8 cellular contexts compared by ENCODE assay signal in the genomic region with DNA sequence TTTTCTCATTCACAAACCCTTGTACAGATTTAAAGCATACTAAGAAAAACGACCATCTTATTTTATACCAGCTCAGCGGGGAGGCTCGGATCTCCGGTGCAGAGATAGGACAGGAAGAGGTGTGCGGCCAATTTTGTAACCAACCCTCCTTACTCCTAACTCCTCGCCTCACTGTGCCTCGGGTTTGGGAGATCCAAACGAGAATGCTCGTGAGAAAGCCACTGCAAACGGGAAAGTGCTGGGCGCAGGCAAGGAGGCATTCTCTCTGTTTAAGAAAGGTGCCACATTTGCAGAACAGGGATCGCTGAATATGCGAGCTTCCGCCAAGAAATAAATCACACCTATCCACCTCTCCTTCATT.
A peak's percentile ranks its signal among the peaks of the same experiment; 100 is the strongest.
DNase-seq lines count a peak whose midpoint lies in the region; ATAC-seq, FAIRE-seq and TF ChIP-seq lines count a peak whose summit lies in the region.

No MANE protein-coding gene starts in this region.

- TF ChIP-seq CTCF in AG10803 (conservative IDR thresholded peaks at IDR 0.05; ENCODE audit: low read length) (no peak), foreskin fibroblast (IDR thresholded peaks at IDR 0.05; ENCODE audit: low read depth, low read length) (no peak)

- H3K27me3 ChIP-seq in rectal smooth muscle tissue (ENCODE audit: control insufficient read depth, insufficient read depth, low read length) = no peaks in the 10 kb centered on the region

- H3K4me3 Mint-ChIP-seq in T-helper 2 cell treated with Interferon-gamma antibody and Interleukin-4, amounts not matched to agents 5 μg/mL and 100 μg/mL, for 36 hours = peak overlapping the region; percentile 98

- peaks cover 27% of the 10 kb centered on the region for H3K36me3 Mint-ChIP-seq in T-helper 2 cell treated with Interferon-gamma antibody and Interleukin-4, amounts not matched to agents 5 μg/mL and 100 μg/mL, for 36 hours (ENCODE audit: low read depth)

- DNase-seq in AG10803 (ENCODE audit: low read depth) (peak; percentile 12), GM19239 (ENCODE audit: insufficient read length, low spot score) (peak; percentile 7), foreskin fibroblast (peak in 1 of 2 donors; percentile 31)
- DNase-seq in T-helper 2 cell treated with Interferon-gamma antibody and Interleukin-4, amounts not matched to agents 5 μg/mL and 100 μg/mL, for 36 hours (ENCODE audit: low spot score) = no peak

- H3K4me3 ChIP-seq in AG10803 (ENCODE audit: low read length) (peak overlapping the region; percentile 82), foreskin fibroblast (ENCODE audit: low read depth in 1 of 2, low read length in 2 of 2) (peak overlapping the region; percentile 91 to 94), rectal smooth muscle tissue (ENCODE audit: low read length) (peak overlapping the region; percentile 79)

- no peaks in the 10 kb centered on the region for H3K4me1 ChIP-seq in rectal smooth muscle tissue (ENCODE audit: control insufficient read depth, insufficient read depth, low read length)

- peaks cover 27% of the 10 kb centered on the region for H3K9me3 Mint-ChIP-seq in T-helper 2 cell treated with Interferon-gamma antibody and Interleukin-4, amounts not matched to agents 5 μg/mL and 100 μg/mL, for 36 hours

- H3K27ac ChIP-seq in rectal smooth muscle tissue (ENCODE audit: low read depth, low read length) = peak overlapping the region; percentile 95

- H3K9ac ChIP-seq in rectal smooth muscle tissue (ENCODE audit: low read length) = no peak overlapping the region

- peaks cover 35% of the 10 kb centered on the region for H3K4me1 Mint-ChIP-seq in T-helper 2 cell treated with Interferon-gamma antibody and Interleukin-4, amounts not matched to agents 5 μg/mL and 100 μg/mL, for 36 hours (ENCODE audit: low read depth)

- ATAC-seq in GM19351 (IDR thresholded peaks at IDR 0.05; ENCODE audit: unreplicated experiment) (no peak), GM21526 (IDR thresholded peaks at IDR 0.05; ENCODE audit: low FRiP score, unreplicated experiment) (no peak), HG02623 (IDR thresholded peaks at IDR 0.05; ENCODE audit: unreplicated experiment) (no peak)

- H3K27me3 Mint-ChIP-seq in T-helper 2 cell treated with Interferon-gamma antibody and Interleukin-4, amounts not matched to agents 5 μg/mL and 100 μg/mL, for 36 hours (ENCODE audit: low read depth) = no peaks in the 10 kb centered on the region

- H3K27ac Mint-ChIP-seq in T-helper 2 cell treated with Interferon-gamma antibody and Interleukin-4, amounts not matched to agents 5 μg/mL and 100 μg/mL, for 36 hours = peak overlapping the region; percentile 85

- peaks cover 5% of the 10 kb centered on the region for H3K36me3 ChIP-seq in rectal smooth muscle tissue (ENCODE audit: control insufficient read depth, insufficient read depth, low read length)

- peak; percentile 28 for FAIRE-seq in GM19239 (lab: Jason Lieb, UNC)
